ENCODE assay signal across 17 cellular contexts in the genomic region with DNA sequence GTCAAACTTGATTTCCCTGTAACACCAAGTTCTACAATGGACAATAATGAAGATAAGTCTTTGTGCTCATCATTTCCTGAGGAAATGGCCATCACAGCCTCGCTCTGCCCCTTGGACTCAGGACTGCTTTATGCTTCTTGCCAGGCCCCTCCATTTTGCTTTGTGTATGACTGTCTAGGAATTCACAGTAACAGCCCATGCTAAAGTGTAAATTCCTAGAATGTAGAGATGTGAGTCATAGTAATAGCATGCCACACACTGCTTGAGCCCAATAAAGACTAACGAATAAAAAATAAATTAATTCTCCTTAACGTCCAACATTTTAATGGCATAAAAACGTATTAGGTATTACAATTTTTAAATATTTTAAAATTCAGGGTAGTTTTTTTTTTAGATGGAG.
DNase-seq lines count a peak whose midpoint lies in the region; ATAC-seq and TF ChIP-seq lines count a peak whose summit lies in the region.
"Had no signal": no experiment of that assay in that cellular context is flagged by ENCODE, and none has a peak within 500 bp of the region (broad histone marks: within the 10 kb centered on the region; RNA-seq: fewer than 3 reads in every experiment).

No MANE protein-coding gene starts in this region.

- H3K27me3 ChIP-seq in mesenchymal stem cell (ENCODE audit: control insufficient read depth in 1 of 2, insufficient read depth in 1 of 2, low read length in 2 of 2): no peaks in the 10 kb centered on the region
- H3K27me3 ChIP-seq in prostate gland (replicated peaks; ENCODE audit: insufficient read depth): no peaks in the 10 kb centered on the region
- H3K27me3 ChIP-seq: BE2C had no signal

- H3K79me1 ChIP-seq in mesenchymal stem cell (replicated peaks; ENCODE audit: low read length, poor library complexity, severe bottlenecking): no peaks in the 10 kb centered on the region

- H2BK5ac ChIP-seq in mesenchymal stem cell (ENCODE audit: low read depth, low read length, poor library complexity, severe bottlenecking): no peak overlapping the region

- no peak overlapping the region for H2BK15ac ChIP-seq in mesenchymal stem cell (ENCODE audit: low read depth, poor library complexity, severe bottlenecking)

- H3K9ac ChIP-seq in mesenchymal stem cell (ENCODE audit: low read length): no peak overlapping the region

- no peaks in the 10 kb centered on the region for H3K9me3 Mint-ChIP-seq in WTC11

- no peak overlapping the region for H2BK12ac ChIP-seq in mesenchymal stem cell (ENCODE audit: low read length in 2 of 2)

- no peak for TF ChIP-seq POLR2A in prostate gland (IDR thresholded peaks at IDR 0.05)

- no peak overlapping the region for H3K4me2 ChIP-seq in mesenchymal stem cell (ENCODE audit: low read length, poor library complexity, severe bottlenecking)

- no peak overlapping the region for H3K4me3 Mint-ChIP-seq in WTC11
- H3K4me3 Mint-ChIP-seq: CD8-positive, alpha-beta T cell had no signal

- no peak for ATAC-seq in WTC11
- ATAC-seq: CD8-positive, alpha-beta T cell had no signal

- no peak overlapping the region for H2AK5ac ChIP-seq in mesenchymal stem cell (ENCODE audit: low read length, severe bottlenecking)

- intact Hi-C loops in prostate gland (cut with DNase I): no loop called here

- H3K9me3 ChIP-seq in mesenchymal stem cell (ENCODE audit: control insufficient read depth, low read length): no peaks in the 10 kb centered on the region
- no peaks in the 10 kb centered on the region for H3K9me3 ChIP-seq in prostate gland
- H3K9me3 ChIP-seq: BE2C had no signal

- H3K27ac Mint-ChIP-seq in WTC11: no peak overlapping the region
- H3K27ac Mint-ChIP-seq: CD8-positive, alpha-beta T cell had no signal

- no peak overlapping the region for H4K8ac ChIP-seq in mesenchymal stem cell (ENCODE audit: low read length)

- CTCF ChIA-PET in WTC11 (lab: Charles Lee): no interaction called here
- CTCF ChIA-PET in RWPE1 (lab: Yijun Ruan, JAX): interaction anchor here (0.7 kb wide), 1 partner anchor 386 kb away, joined by 3 read pairs; no protein-coding TSS in a partner anchor

- no peak overlapping the region for H3K18ac ChIP-seq in mesenchymal stem cell (ENCODE audit: low read depth in 1 of 2, low read length in 2 of 2)

- POLR2A ChIA-PET in WTC11 (lab: Charles Lee) (interaction anchor here (0.7 kb wide), 1 partner anchor 8 kb away, joined by 3 read pairs; no protein-coding TSS in a partner anchor), RWPE1 (lab: Yijun Ruan, JAX; ENCODE audit: low non-redundant PET) (no interaction called here)

- H3K4me1 ChIP-seq in mesenchymal stem cell (ENCODE audit: control insufficient read depth, insufficient read depth, low read depth, low read length) (no peaks in the 10 kb centered on the region), prostate gland (replicated peaks) (no peaks in the 10 kb centered on the region)
- H3K4me1 ChIP-seq: BE2C had no signal

- no peak overlapping the region for H4K91ac ChIP-seq in mesenchymal stem cell (ENCODE audit: low read length)

- H3K4me3 ChIP-seq in choroid plexus epithelial cell (ENCODE audit: low read depth, low read length): no peak overlapping the region
- no peak overlapping the region for H3K4me3 ChIP-seq in mesenchymal stem cell (ENCODE audit: insufficient read depth in 1 of 2, low read depth in 1 of 2, low read length in 2 of 2)
- H3K4me3 ChIP-seq in prostate gland: no peak overlapping the region

- H3K4ac ChIP-seq in mesenchymal stem cell (ENCODE audit: low read depth in 1 of 2, low read length in 2 of 2): no peak overlapping the region

- peaks cover 9% of the 10 kb centered on the region for H3K4me1 Mint-ChIP-seq in WTC11

- no peak overlapping the region for H3K14ac ChIP-seq in mesenchymal stem cell (ENCODE audit: low read length in 2 of 2)

- H3K27ac ChIP-seq in mesenchymal stem cell (ENCODE audit: low read length, poor library complexity, severe bottlenecking) (no peak overlapping the region), RWPE1 (no peak overlapping the region), prostate gland (no peak overlapping the region)

- 64% methylated on average over 1 of the region's 4 CpGs for WGBS in mesenchymal stem cell
- 75% methylated on average over 4 of the region's 4 CpGs for WGBS in prostate gland

- H3K27me3 Mint-ChIP-seq in WTC11 (ENCODE audit: low read depth): no peaks in the 10 kb centered on the region

- H3K23ac ChIP-seq in mesenchymal stem cell (ENCODE audit: low read length in 2 of 2): no peak overlapping the region

- no peaks in the 10 kb centered on the region for H3K36me3 ChIP-seq in mesenchymal stem cell (ENCODE audit: control insufficient read depth in 1 of 2, insufficient read depth in 2 of 2, low read depth in 1 of 2, low read length in 2 of 2)
- no peaks in the 10 kb centered on the region for H3K36me3 ChIP-seq in prostate gland
- H3K36me3 ChIP-seq: BE2C had no signal

- H3K36me3 Mint-ChIP-seq in WTC11: no peaks in the 10 kb centered on the region
- H3K36me3 Mint-ChIP-seq: CD8-positive, alpha-beta T cell had no signal

- no peak overlapping the region for H2BK120ac ChIP-seq in mesenchymal stem cell (ENCODE audit: low read depth, low read length)

- TF ChIP-seq CTCF in choroid plexus epithelial cell (conservative IDR thresholded peaks at IDR 0.05; ENCODE audit: low read depth, low read length) (no peak), WTC11 (IDR thresholded peaks at IDR 0.05) (no peak), RWPE1 (conservative IDR thresholded peaks at IDR 0.05; ENCODE audit: low read depth) (no peak), prostate gland (IDR thresholded peaks at IDR 0.05) (no peak)

- peak; percentile 74 for DNase-seq in EH (ENCODE audit: low read depth)
- DNase-seq in NCI-H226: peak; percentile 20
- peak; percentile 62 for DNase-seq in choroid plexus epithelial cell (ENCODE audit: low read depth)
- DNase-seq in mesenchymal stem cell: peak; percentile 4
- DNase-seq in WTC11 (ENCODE audit: low spot score): no peak
- no peak for DNase-seq in HPDE6-E6E7 (ENCODE audit: extremely low spot score)
- DNase-seq in RWPE1 (ENCODE audit: low spot score): no peak
- DNase-seq in prostate gland (ENCODE audit: low spot score): no peak
- DNase-seq: BE2C; CD8-positive, alpha-beta T cell; H7; IMR-90; Kasumi-1; MV-4-11; NCI-H1436; NCI-H2029 treated with DMSO at 0.1 percent for 48 hours; NCI-H510A treated with DMSO at 0.1 percent for 48 hours had no signal

- H2AFZ ChIP-seq in mesenchymal stem cell (ENCODE audit: low read depth, low read length): no peak overlapping the region

TF ChIP-seq in WTC11, 78 proteins besides CTCF, POLR2A, EP300 and RAD21:
- TF ChIP-seq, protein P1, sequence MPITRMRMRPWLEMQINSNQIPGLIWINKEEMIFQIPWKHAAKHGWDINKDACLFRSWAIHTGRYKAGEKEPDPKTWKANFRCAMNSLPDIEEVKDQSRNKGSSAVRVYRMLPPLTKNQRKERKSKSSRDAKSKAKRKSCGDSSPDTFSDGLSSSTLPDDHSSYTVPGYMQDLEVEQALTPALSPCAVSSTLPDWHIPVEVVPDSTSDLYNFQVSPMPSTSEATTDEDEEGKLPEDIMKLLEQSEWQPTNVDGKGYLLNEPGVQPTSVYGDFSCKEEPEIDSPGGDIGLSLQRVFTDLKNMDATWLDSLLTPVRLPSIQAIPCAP (CRISPR knock-in tag; IDR thresholded peaks at IDR 0.05): no peak
- TF ChIP-seq NFYB (CRISPR knock-in tag; conservative IDR thresholded peaks at IDR 0.05; ENCODE audit: low read depth): no peak

Comparison
In these comparisons a context has a peak if more than half of its experiments do, and no peak if none do; other contexts are left out.
1. DNase-seq: peak in EH (single experiment), NCI-H226 (single experiment), choroid plexus epithelial cell (single experiment) and mesenchymal stem cell (single experiment); none in WTC11 (single experiment), HPDE6-E6E7 (single experiment), RWPE1 (single experiment) and prostate gland (single experiment).